19 cellular contexts compared by ENCODE assay signal in genomic region chr6:168120390-168121307, GRCh38. TPM values are rescaled to one million over a fixed set of nuclear protein-coding genes. Genes with fewer than 3 reads are reported as not detected.
DNase-seq lines count a peak whose midpoint lies in the region; ATAC-seq and TF ChIP-seq lines count a peak whose summit lies in the region.
"Had no signal": no experiment of that assay in that cellular context is flagged by ENCODE, and none has a peak within 500 bp of the region (broad histone marks: within the 10 kb centered on the region; RNA-seq: fewer than 3 reads in every experiment).

No MANE protein-coding gene starts in this region.

- H3K9me3 ChIP-seq in sigmoid colon (no peaks in the 10 kb centered on the region), uterus (no peaks in the 10 kb centered on the region)
- H3K9me3 ChIP-seq: heart left ventricle had no signal

- TF ChIP-seq POLR2A in sigmoid colon (IDR thresholded peaks at IDR 0.05), result no peak
- no peak for TF ChIP-seq POLR2A in uterus (IDR thresholded peaks at IDR 0.05)

- ATAC-seq in HG03442 (IDR thresholded peaks at IDR 0.05; ENCODE audit: unreplicated experiment), result peak; percentile 44
- no peak for ATAC-seq in left colon
- ATAC-seq: heart left ventricle had no signal

- H3K27ac ChIP-seq in dorsolateral prefrontal cortex (no peak overlapping the region), sigmoid colon (no peak overlapping the region), uterus (no peak overlapping the region)
- H3K27ac ChIP-seq: heart left ventricle had no signal

- H3K27me3 ChIP-seq in dorsolateral prefrontal cortex (no peaks in the 10 kb centered on the region), sigmoid colon (no peaks in the 10 kb centered on the region), uterus (no peaks in the 10 kb centered on the region)
- H3K27me3 ChIP-seq: heart left ventricle had no signal

- TF ChIP-seq CTCF in dorsolateral prefrontal cortex (IDR thresholded peaks at IDR 0.05 in 54 of 56, conservative IDR thresholded peaks at IDR 0.05 in 2 of 56; ENCODE audit: low read depth in 1 of 56, partially characterized antibody in 56 of 56) (no peak), sigmoid colon (IDR thresholded peaks at IDR 0.05) (no peak), uterus (IDR thresholded peaks at IDR 0.05) (no peak)

- intact Hi-C loops in dorsolateral prefrontal cortex (cut with DNase I), result no loop called here
- intact Hi-C loops in sigmoid colon (cut with DNase I), result no loop called here
- intact Hi-C loops in left colon (cut with DNase I, micrococcal nuclease), result no loop called here
- intact Hi-C loops in uterus (cut with DNase I; ENCODE audit: low total_unique reads), result no loop called here

- WGBS in sigmoid colon, 2 donors, result 77 to 84% methylated on average over 15 of the region's 15 CpGs

- no peak for TF ChIP-seq EP300 in sigmoid colon (IDR thresholded peaks at IDR 0.05)

- H3K4me1 ChIP-seq in sigmoid colon, result no peaks in the 10 kb centered on the region
- H3K4me1 ChIP-seq in uterus, result no peaks in the 10 kb centered on the region
- H3K4me1 ChIP-seq: heart left ventricle had no signal

- H3K4me3 ChIP-seq in dorsolateral prefrontal cortex (no peak overlapping the region), sigmoid colon (no peak overlapping the region), uterus (no peak overlapping the region)
- H3K4me3 ChIP-seq: heart left ventricle had no signal

- peak; percentile 13 for DNase-seq in D341Med (ENCODE audit: low spot score)
- DNase-seq in dorsolateral prefrontal cortex, result peak in 6 of 10 donors; percentile 1 to 39 (median 10)
- peak; percentile 40 for DNase-seq in sigmoid colon
- DNase-seq in left colon, result no peak
- DNase-seq in uterus, result no peak
- DNase-seq in GF-D8 (lab: John Stamatoyannopoulos, UW), result no peak
- no peak for DNase-seq in NCI-H1694 treated with DMSO at 0.1 percent for 48 hours (lab: John Stamatoyannopoulos, UW)
- DNase-seq: activated CD4-positive, CD25-positive, alpha-beta regulatory T cell treated with anti-CD3 and anti-CD28 coated beads, Interleukin-2, amount 50 U/mL, for 72 hours; activated naive CD4-positive, alpha-beta T cell; DMS53; Karpas-422; NCI-H1105 treated with DMSO at 0.1 percent for 48 hours; occipital lobe had no signal

- no peaks in the 10 kb centered on the region for H3K36me3 ChIP-seq in sigmoid colon
- no peaks in the 10 kb centered on the region for H3K36me3 ChIP-seq in uterus
- H3K36me3 ChIP-seq: heart left ventricle had no signal

RNA-seq across cellular contexts. Expression of gene FRMD1, which starts 41.6 kb away (rescaled TPM):
- total RNA-seq in dorsolateral prefrontal cortex (under 1 TPM in 5 of 120 experiments, not detected in 115; 0.10 to 0.58 (median 0.22) TPM), sigmoid colon (under 1 TPM in 2 of 4 donors, not detected in 2; 0.36 to 0.83 TPM), left colon (10 to 100 TPM; 22.8 to 35.5 TPM), uterus (1 to 10 TPM in 1 of 4 donors, not detected in 3; 1.0 TPM)
- polyA plus RNA-seq in sigmoid colon, result 10 to 100 TPM in 1 of 3 donors, 1 to 10 TPM in 2; 4.2 to 12.0 (median 9.3) TPM
- total RNA-seq: dermis microvascular lymphatic vessel endothelial cell, mononuclear cell, occipital lobe had no signal
- polyA plus RNA-seq: BJ, keratinocyte had no signal

Comparison
In these comparisons a context has a peak if more than half of its experiments do, and no peak if none do; other contexts are left out.
1. DNase-seq: peak in D341Med (single experiment), dorsolateral prefrontal cortex (6 of 10) and sigmoid colon (single experiment); none in left colon (0 of 2), uterus (0 of 2), GF-D8 (single experiment) and NCI-H1694 treated with DMSO at 0.1 percent for 48 hours (single experiment).
2. RNA of gene FRMD1, which starts 41.6 kb away (total RNA-seq): 22.8 to 35.5 TPM in left colon; 0.36 to 0.83 TPM in sigmoid colon, 0.10 to 0.58 TPM in dorsolateral prefrontal cortex and 1.0 TPM in uterus; every median in the first group is over 10 times any median in the second.